In genomic region chr3:155512867-155513261, GRCh38 we compare ENCODE assay signal across 27 cellular contexts.
A peak's percentile ranks its signal among the peaks of the same experiment; 100 is the strongest.
DNase-seq lines count a peak whose midpoint lies in the region; ATAC-seq and TF ChIP-seq lines count a peak whose summit lies in the region.
"Had no signal": no experiment of that assay in that cellular context is flagged by ENCODE, and none has a peak within 500 bp of the region (broad histone marks: within the 10 kb centered on the region; RNA-seq: fewer than 3 reads in every experiment).

No MANE protein-coding gene starts in this region.

- H3K27me3 ChIP-seq in endodermal cell (ENCODE audit: control insufficient read depth, insufficient read depth, low read length, poor library complexity, severe bottlenecking) (no peaks in the 10 kb centered on the region), foreskin keratinocyte (no peaks in the 10 kb centered on the region), transverse colon (no peaks in the 10 kb centered on the region)
- H3K27me3 ChIP-seq: BE2C had no signal

- no peaks in the 10 kb centered on the region for H3K27me3 Mint-ChIP-seq in endodermal cell (ENCODE audit: insufficient read depth)

- H3K9me3 Mint-ChIP-seq in endodermal cell = peaks cover 5% of the 10 kb centered on the region

- H3K36me3 Mint-ChIP-seq in endodermal cell (ENCODE audit: low read depth) = peaks cover 3% of the 10 kb centered on the region
- H3K36me3 Mint-ChIP-seq: CD14-positive monocyte; CD8-positive, alpha-beta memory T cell had no signal

- no peak for TF ChIP-seq CTCF in RWPE1 (conservative IDR thresholded peaks at IDR 0.05; ENCODE audit: low read depth)
- no peak for TF ChIP-seq CTCF in endodermal cell (conservative IDR thresholded peaks at IDR 0.05)
- TF ChIP-seq CTCF in foreskin keratinocyte (conservative IDR thresholded peaks at IDR 0.05) = no peak
- no peak for TF ChIP-seq CTCF in transverse colon (IDR thresholded peaks at IDR 0.05)

- no peaks in the 10 kb centered on the region for H3K36me3 ChIP-seq in endodermal cell (ENCODE audit: control insufficient read depth, insufficient read depth, low read length)
- no peaks in the 10 kb centered on the region for H3K36me3 ChIP-seq in transverse colon
- H3K36me3 ChIP-seq: BE2C had no signal

- POLR2A ChIA-PET in RWPE1 (lab: Yijun Ruan, JAX; ENCODE audit: low non-redundant PET) = no interaction called here

- no peak overlapping the region for H3K4me3 ChIP-seq in endodermal cell (ENCODE audit: low read length)
- no peak overlapping the region for H3K4me3 ChIP-seq in transverse colon

- H3K4me3 Mint-ChIP-seq in endodermal cell = no peak overlapping the region
- H3K4me3 Mint-ChIP-seq: CD14-positive monocyte had no signal

- WGBS in endodermal cell (ENCODE audit: insufficient coverage in 1 of 2, insufficient read length in 1 of 2), 2 experiments = 96% methylated on average over 5 of the region's 5 CpGs
- 84 to 100% methylated on average over 3 to 5 of the region's 5 CpGs for WGBS in transverse colon (ENCODE audit: low coverage in 1 of 2), 2 donors

- in situ Hi-C loops in transverse colon (cut with MboI; ENCODE audit: low pct_ligation_motif_present in 1 of 4, low pct_unique_long_range_greater_than_20kb in 1 of 4, low sequenced_read_pairs in 3 of 4) = no loop called here

- H3K9ac ChIP-seq in endodermal cell (ENCODE audit: extremely low read depth, low read length, poor library complexity, severe bottlenecking) = no peak overlapping the region
- H3K9ac ChIP-seq: SK-N-SH had no signal

- H3K9me3 ChIP-seq in endodermal cell (ENCODE audit: control insufficient read depth, low read length) (no peaks in the 10 kb centered on the region), transverse colon (no peaks in the 10 kb centered on the region)
- H3K9me3 ChIP-seq: BE2C, SK-N-SH had no signal

- DNase-seq in ELF-1 (ENCODE audit: low read depth, low spot score) = peak; percentile 9
- DNase-seq in RWPE1 (ENCODE audit: low spot score) = peak; percentile 50
- peak; percentile 32 for DNase-seq in endodermal cell
- DNase-seq in foreskin keratinocyte = peak; percentile 94 to 97
- no peak for DNase-seq in NCI-H2107 (lab: John Stamatoyannopoulos, UW)
- no peak for DNase-seq in transverse colon
- DNase-seq: 8988T; ACHN; BE2C; CD8-positive, alpha-beta memory T cell; DMS 273 treated with DMSO at 0.1 percent for 48 hours; DMS79; EL; GF-D8; H7; Karpas-422; NCI-H1092 treated with DMSO at 0.1 percent for 48 hours; NCI-H1436; NCI-H187; NCI-H446; NCI-H524 treated with DMSO at 0.1 percent for 48 hours; NCI-H774; SK-N-SH; SW 1271 had no signal

- no peak for TF ChIP-seq EP300 in transverse colon (IDR thresholded peaks at IDR 0.05; ENCODE audit: low read depth)

- intact Hi-C loops in transverse colon (cut with DNase I; ENCODE audit: low total_unique reads) = no loop called here

- H3K27ac ChIP-seq in RWPE1 (peak overlapping the region; percentile 88), endodermal cell (ENCODE audit: low read depth, low read length) (no peak overlapping the region), foreskin keratinocyte (peak overlapping the region; percentile 12), transverse colon (no peak overlapping the region)

- peaks cover 8% of the 10 kb centered on the region for H3K4me1 Mint-ChIP-seq in endodermal cell
- H3K4me1 Mint-ChIP-seq: CD14-positive monocyte; CD8-positive, alpha-beta memory T cell had no signal

- CTCF ChIA-PET in RWPE1 (lab: Yijun Ruan, JAX) = no interaction called here

- no peak for TF ChIP-seq POLR2A in transverse colon (IDR thresholded peaks at IDR 0.05)

- ATAC-seq in foreskin keratinocyte (peak; percentile 91), GM21619 (IDR thresholded peaks at IDR 0.05; ENCODE audit: unreplicated experiment) (no peak), HG03108 (IDR thresholded peaks at IDR 0.05; ENCODE audit: unreplicated experiment) (no peak)

- H3K4me1 ChIP-seq in endodermal cell (ENCODE audit: control insufficient read depth, insufficient read depth, low read length) (no peaks in the 10 kb centered on the region), foreskin keratinocyte (peaks cover 17% of the 10 kb centered on the region), transverse colon (no peaks in the 10 kb centered on the region)
- H3K4me1 ChIP-seq: BE2C had no signal

- no peak overlapping the region for H3K27ac Mint-ChIP-seq in endodermal cell
- H3K27ac Mint-ChIP-seq: CD14-positive monocyte; CD8-positive, alpha-beta memory T cell had no signal

Comparison
In these comparisons a context has a peak if more than half of its experiments do, and no peak if none do; other contexts are left out.
1. DNase-seq: peak in ELF-1 (single experiment), RWPE1 (single experiment), endodermal cell (single experiment) and foreskin keratinocyte (2 of 2); none in NCI-H2107 (single experiment) and transverse colon (single experiment).
2. H3K27ac ChIP-seq: peak in RWPE1 (single experiment) and foreskin keratinocyte (single experiment); none in endodermal cell (single experiment) and transverse colon (0 of 4).